In the genomic region with DNA sequence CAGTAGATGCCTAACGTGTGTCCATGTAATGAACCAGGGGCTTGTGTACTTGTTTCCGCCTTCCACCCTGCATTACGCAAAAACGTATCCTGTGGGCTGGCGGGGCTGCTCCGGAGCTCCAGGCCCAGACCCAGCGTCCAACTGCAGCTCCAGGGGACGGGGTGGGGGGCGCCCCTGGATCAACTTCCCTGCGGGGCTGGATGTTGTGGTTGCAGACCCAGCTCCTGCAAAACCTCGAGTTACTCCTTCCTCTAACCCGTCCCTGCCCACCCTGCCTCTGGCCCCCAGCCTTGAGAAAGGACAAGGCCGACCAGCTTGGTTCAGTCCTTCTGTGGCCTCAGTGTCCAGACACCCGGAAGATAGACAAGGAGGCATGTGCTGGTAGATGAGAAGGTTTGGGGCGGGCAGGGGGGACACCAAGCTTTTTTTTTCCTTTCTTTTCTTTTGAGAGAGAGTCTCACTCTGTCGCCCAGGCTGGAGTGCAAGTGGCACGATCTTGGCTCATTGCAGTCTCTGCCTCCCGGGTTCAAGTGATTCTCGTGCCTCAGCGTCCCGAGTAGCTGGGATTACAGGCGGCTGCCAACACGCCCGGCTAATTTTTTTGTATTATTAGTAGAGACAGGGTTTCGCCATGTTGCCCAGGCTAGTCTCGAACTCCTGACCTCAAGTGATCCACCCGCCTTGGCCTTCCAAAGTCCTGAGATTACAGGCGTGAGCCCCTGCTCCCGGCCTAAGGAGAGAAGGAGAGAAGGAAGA, we compare ENCODE assay signal across 1 cellular context.
TF ChIP-seq lines count a peak whose summit lies in the region.

No MANE protein-coding gene starts in this region.

TF ChIP-seq in endothelial cell of umbilical vein, 7 proteins besides CTCF, POLR2A, EP300 and RAD21:
- TF ChIP-seq FOS (IDR thresholded peaks at IDR 0.05; ENCODE audit: borderline replicate concordance, insufficient read depth, low read length) = no peak
- TF ChIP-seq EZH2 (IDR thresholded peaks at IDR 0.05; ENCODE audit: borderline replicate concordance, low read depth, low read length, severe bottlenecking) = no peak
- TF ChIP-seq GATA2 (IDR thresholded peaks at IDR 0.05; ENCODE audit: insufficient read depth, insufficient read length, low read depth, low read length) = no peak
- TF ChIP-seq POLR2AphosphoS5 (IDR thresholded peaks at IDR 0.05; ENCODE audit: insufficient read depth, low read depth, low read length) = no peak
- TF ChIP-seq JUN (IDR thresholded peaks at IDR 0.05; ENCODE audit: borderline replicate concordance, insufficient read depth, insufficient read length, low read depth) = no peak
- TF ChIP-seq MYC (IDR thresholded peaks at IDR 0.05; ENCODE audit: low read depth, low read length) = no peak
- TF ChIP-seq, protein P1, sequence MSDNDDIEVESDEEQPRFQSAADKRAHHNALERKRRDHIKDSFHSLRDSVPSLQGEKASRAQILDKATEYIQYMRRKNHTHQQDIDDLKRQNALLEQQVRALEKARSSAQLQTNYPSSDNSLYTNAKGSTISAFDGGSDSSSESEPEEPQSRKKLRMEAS (IDR thresholded peaks at IDR 0.05; ENCODE audit: insufficient read depth, insufficient read length) = no peak
